Comparison of ENCODE assay signal across 13 cellular contexts in genomic region chr1:158002022-158002629, GRCh38. TPM values are rescaled to one million over a fixed set of nuclear protein-coding genes. Genes with fewer than 3 reads are reported as not detected.
DNase-seq lines count a peak whose midpoint lies in the region; ATAC-seq, FAIRE-seq and TF ChIP-seq lines count a peak whose summit lies in the region.
"Had no signal": no experiment of that assay in that cellular context is flagged by ENCODE, and none has a peak within 500 bp of the region (broad histone marks: within the 10 kb centered on the region; RNA-seq: fewer than 3 reads in every experiment).

No MANE protein-coding gene starts in this region.

- 78 to 80% methylated on average over 4 of the region's 4 CpGs for WGBS in sigmoid colon, 2 donors

- DNase-seq in GM03348 (ENCODE audit: low spot score) (peak; percentile 52), astrocyte (ENCODE audit: low read depth) (no peak), left cardiac atrium (no peak), sigmoid colon (no peak), mesenteric fat pad (ENCODE audit: low spot score) (no peak), HTR-8/SVneo (ENCODE audit: insufficient read length, low spot score) (no peak)
- DNase-seq: CD8-positive, alpha-beta T cell; NCI-H1417 treated with DMSO at 0.1 percent for 48 hours; SHP77 treated with DMSO at 0.1 percent for 48 hours had no signal

- intact Hi-C loops in left cardiac atrium (cut with DNase I) (no loop called here), sigmoid colon (cut with DNase I) (no loop called here)

- H3K27ac ChIP-seq in astrocyte (ENCODE audit: low read depth, low read length) (peak overlapping the region; percentile 75), sigmoid colon (peak overlapping the region; percentile 45 to 96 (median 80))

- peak overlapping the region; percentile 71 for H3K4me2 ChIP-seq in astrocyte (ENCODE audit: low read length)

- peaks cover 72% of the 10 kb centered on the region for H4K20me1 ChIP-seq in astrocyte (ENCODE audit: insufficient read depth, low read length)

- H3K9me3 Mint-ChIP-seq in astrocyte (ENCODE audit: unreplicated experiment), result no peaks in the 10 kb centered on the region
- H3K9me3 Mint-ChIP-seq: CD8-positive, alpha-beta T cell; dendritic cell treated with granulocyte-macrophage colony-stimulating factor and Interleukin-4, amounts not matched to agents 40 ng/mL and 50 ng/mL, for 4 days; memory B cell had no signal

- H3K9ac ChIP-seq in astrocyte (ENCODE audit: low read length), result peak overlapping the region; percentile 60

- H2AFZ ChIP-seq in astrocyte (ENCODE audit: low read depth, low read length), result no peak overlapping the region

- peaks cover under 1% of the 10 kb centered on the region for H3K36me3 ChIP-seq in astrocyte (ENCODE audit: insufficient read depth, low read length)
- H3K36me3 ChIP-seq in sigmoid colon, result no peaks in the 10 kb centered on the region

- peak overlapping the region; percentile 94 for H3K27ac Mint-ChIP-seq in astrocyte (ENCODE audit: unreplicated experiment)
- H3K27ac Mint-ChIP-seq: CD8-positive, alpha-beta T cell; dendritic cell treated with granulocyte-macrophage colony-stimulating factor and Interleukin-4, amounts not matched to agents 40 ng/mL and 50 ng/mL, for 4 days; memory B cell had no signal

- H3K27me3 ChIP-seq in astrocyte (ENCODE audit: insufficient read depth, low read length) (no peaks in the 10 kb centered on the region), sigmoid colon (no peaks in the 10 kb centered on the region)

- TF ChIP-seq CTCF in astrocyte (IDR thresholded peaks at IDR 0.05; ENCODE audit: insufficient read depth, low read depth, low read length) (no peak), sigmoid colon (IDR thresholded peaks at IDR 0.05) (no peak)

- TF ChIP-seq EP300 in sigmoid colon (IDR thresholded peaks at IDR 0.05), result no peak

- no peak overlapping the region for H3K4me3 ChIP-seq in astrocyte (ENCODE audit: insufficient read depth, low read depth, low read length)
- no peak overlapping the region for H3K4me3 ChIP-seq in sigmoid colon

- peaks cover 100% of the 10 kb centered on the region for H3K79me2 ChIP-seq in astrocyte (ENCODE audit: insufficient read depth, low read length)

- H3K4me1 Mint-ChIP-seq in astrocyte (ENCODE audit: low read depth, unreplicated experiment), result peaks cover 87% of the 10 kb centered on the region
- H3K4me1 Mint-ChIP-seq: memory B cell had no signal

- no peaks in the 10 kb centered on the region for H3K9me3 ChIP-seq in astrocyte (ENCODE audit: insufficient read depth, low read depth, low read length)
- no peaks in the 10 kb centered on the region for H3K9me3 ChIP-seq in sigmoid colon

- no peak for TF ChIP-seq POLR2A in sigmoid colon (IDR thresholded peaks at IDR 0.05)

- peaks cover 42% of the 10 kb centered on the region for H3K4me1 ChIP-seq in astrocyte (ENCODE audit: insufficient read depth, low read length)
- H3K4me1 ChIP-seq in sigmoid colon, result peaks cover 0 to 98% (median 93%) of the 10 kb centered on the region in 4 donors

- no peak for FAIRE-seq in astrocyte (lab: Jason Lieb, UNC)
- no peak for FAIRE-seq in HTR-8/SVneo (lab: Jason Lieb, UNC)

- H3K27me3 Mint-ChIP-seq in astrocyte (ENCODE audit: low read depth, unreplicated experiment), result no peaks in the 10 kb centered on the region

- peak overlapping the region; percentile 77 for H3K4me3 Mint-ChIP-seq in astrocyte (ENCODE audit: unreplicated experiment)
- H3K4me3 Mint-ChIP-seq: CD8-positive, alpha-beta T cell; dendritic cell treated with granulocyte-macrophage colony-stimulating factor and Interleukin-4, amounts not matched to agents 40 ng/mL and 50 ng/mL, for 4 days; memory B cell had no signal

- peaks cover 20% of the 10 kb centered on the region for H3K36me3 Mint-ChIP-seq in astrocyte (ENCODE audit: low read depth, unreplicated experiment)
- H3K36me3 Mint-ChIP-seq: CD8-positive, alpha-beta T cell; memory B cell had no signal

- peak; percentile 45 to 46 for ATAC-seq in left cardiac atrium
- no peak for ATAC-seq in GM21717 (IDR thresholded peaks at IDR 0.05; ENCODE audit: unreplicated experiment)
- ATAC-seq in HG03571 (IDR thresholded peaks at IDR 0.05; ENCODE audit: unreplicated experiment), result no peak
- ATAC-seq: CD8-positive, alpha-beta T cell had no signal

RNA-seq across cellular contexts. Expression of gene KIRREL1, which starts 8.7 kb away (rescaled TPM):
- total RNA-seq in astrocyte, result 195 and 231 TPM in 2 replicates
- 10 to 100 TPM; 19.7 to 21.2 TPM for total RNA-seq in left cardiac atrium
- 10 to 100 TPM; 29.0 to 57.0 (median 44.0) TPM for total RNA-seq in sigmoid colon
- 10 to 100 TPM in 1 of 3 donors, 1 to 10 TPM in 1, under 1 TPM in 1; 0.92 to 11.5 (median 1.8) TPM for polyA plus RNA-seq in sigmoid colon
- 99.8 TPM for total RNA-seq in mesenteric fat pad
- total RNA-seq: CD8-positive, alpha-beta T cell had no signal

Comparison
In these comparisons a context has a peak if more than half of its experiments do, and no peak if none do; other contexts are left out.
1. ATAC-seq: peak in left cardiac atrium (2 of 2); none in GM21717 (single experiment) and HG03571 (single experiment).